1 cellular context compared by ENCODE assay signal in the genomic region with DNA sequence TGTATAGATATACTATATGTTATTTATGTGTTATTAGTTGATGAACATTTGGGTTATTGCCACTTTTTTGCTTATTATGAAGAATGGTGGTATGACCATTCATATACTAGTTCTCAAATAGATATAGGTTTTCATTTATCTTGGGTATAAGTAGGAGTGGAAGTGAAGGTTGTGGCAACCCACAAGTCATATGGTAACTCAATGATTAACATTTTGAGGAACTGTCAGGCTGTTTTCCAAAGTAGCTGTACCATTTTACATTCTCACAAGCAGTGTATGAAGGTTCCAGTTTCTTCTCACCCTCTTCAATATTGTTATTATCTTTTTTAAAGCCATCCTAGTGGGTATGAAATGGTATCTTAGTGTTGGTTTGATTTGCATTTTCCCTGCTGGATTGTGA.
TF ChIP-seq lines count a peak whose summit lies in the region.

No MANE protein-coding gene starts in this region.

TF ChIP-seq in GM12878, 131 proteins besides CTCF, POLR2A, EP300 and RAD21:
- no peak for TF ChIP-seq LARP7 (IDR thresholded peaks at IDR 0.05)
- TF ChIP-seq IKZF2 (IDR thresholded peaks at IDR 0.05), result peak in 1 of 2 experiments; percentile 19; a peak in 1 of 4 replicates
- no peak for TF ChIP-seq ETV6 (conservative IDR thresholded peaks at IDR 0.05 in 1 of 2, IDR thresholded peaks at IDR 0.05 in 1 of 2; ENCODE audit: borderline replicate concordance in 1 of 2, low read depth in 1 of 2)
